Comparison of ENCODE assay signal across 10 cellular contexts in genomic region chr3:12508316-12508715, GRCh38. TPM values are rescaled to one million over a fixed set of nuclear protein-coding genes. Genes with fewer than 3 reads are reported as not detected.
A peak's percentile ranks its signal among the peaks of the same experiment; 100 is the strongest.
DNase-seq lines count a peak whose midpoint lies in the region; TF ChIP-seq lines count a peak whose summit lies in the region.
"Had no signal": no experiment of that assay in that cellular context is flagged by ENCODE, and none has a peak within 500 bp of the region (broad histone marks: within the 10 kb centered on the region; RNA-seq: fewer than 3 reads in every experiment).

No MANE protein-coding gene starts in this region.

- CTCF ChIA-PET in HEK293 (lab: Yijun Ruan, JAX): interaction anchor here (0.5 to 2.2 kb wide), 4 partner anchors 14 to 1450 kb away, joined by 3 to 8 read pairs (median 4); no protein-coding TSS in a partner anchor

- DNase-seq in brain microvascular endothelial cell (peak; percentile 98), right atrium auricular region (ENCODE audit: low spot score) (peak; percentile 62), stromal cell of bone marrow (ENCODE audit: low read depth) (peak; percentile 93), cortex of kidney (lab: John Stamatoyannopoulos, UW) (no peak), spleen (no peak)
- DNase-seq in activated CD4-positive, alpha-beta T cell treated with anti-CD3 and anti-CD28 coated beads for 4 hours: no peak
- no peak for DNase-seq in activated T-cell treated with anti-CD3 and anti-CD28 coated beads, Interleukin-2, amount 50 U/mL, for 1 hour

- no peak overlapping the region for H3K4me3 ChIP-seq in HEK293 (ENCODE audit: low read depth, low read length)
- peak overlapping the region; percentile 36 for H3K4me3 ChIP-seq in brain microvascular endothelial cell (ENCODE audit: low read depth, low read length)
- no peak overlapping the region for H3K4me3 ChIP-seq in right atrium auricular region
- H3K4me3 ChIP-seq in spleen: no peak overlapping the region

- no peaks in the 10 kb centered on the region for H3K9me3 ChIP-seq in HEK293 (ENCODE audit: control insufficient read depth, insufficient read depth, low read depth, low read length)
- H3K9me3 ChIP-seq in right atrium auricular region: no peaks in the 10 kb centered on the region
- H3K9me3 ChIP-seq in spleen: no peaks in the 10 kb centered on the region

- H3K27ac ChIP-seq in HEK293 (ENCODE audit: extremely low read depth, low read depth, low read length) (no peak overlapping the region), brain microvascular endothelial cell (peak overlapping the region; percentile 77), right atrium auricular region (peak overlapping the region; percentile 9 to 62), spleen (no peak overlapping the region)

- POLR2A ChIA-PET in HEK293 (lab: Yijun Ruan, JAX): interaction anchor here (0.7 kb wide), 1 partner anchor 24 kb away, joined by 3 read pairs; the partner anchor contains the start of gene TSEN2

- H3K4me1 ChIP-seq in HEK293 (ENCODE audit: control insufficient read depth, insufficient read depth, low read length) (no peaks in the 10 kb centered on the region), right atrium auricular region (peaks cover 0 to 15% of the 10 kb centered on the region in 2 donors), spleen (no peaks in the 10 kb centered on the region)

- TF ChIP-seq POLR2A in spleen (IDR thresholded peaks at IDR 0.05): no peak

- H3K36me3 ChIP-seq in HEK293 (ENCODE audit: control insufficient read depth in 2 of 2, insufficient read depth in 1 of 2, low read length in 2 of 2) (peaks cover 30 to 64% of the 10 kb centered on the region in 2 experiments), brain microvascular endothelial cell (replicated peaks) (no peaks in the 10 kb centered on the region), right atrium auricular region (peaks cover 31% of the 10 kb centered on the region), spleen (peaks cover 0 to 88% (median 29%) of the 10 kb centered on the region in 6 donors)

- in situ Hi-C loops in brain microvascular endothelial cell (cut with HindIII; ENCODE audit: low pct_ligation_motif_present, low sequenced_read_pairs): no loop called here

- H3K27me3 ChIP-seq in brain microvascular endothelial cell (replicated peaks) (no peaks in the 10 kb centered on the region), right atrium auricular region (no peaks in the 10 kb centered on the region), spleen (replicated peaks in 1 of 7) (no peaks in the 10 kb centered on the region)

- TF ChIP-seq CTCF in HEK293 (tag by site-specific recombination; IDR thresholded peaks at IDR 0.05) (no peak), brain microvascular endothelial cell (IDR thresholded peaks at IDR 0.05; ENCODE audit: low read depth, low read length, missing control alignments) (no peak), right atrium auricular region (IDR thresholded peaks at IDR 0.05) (no peak), spleen (IDR thresholded peaks at IDR 0.05 in 8 of 11, conservative IDR thresholded peaks at IDR 0.05 in 3 of 11) (no peak)

- intact Hi-C loops in spleen (cut with DNase I; ENCODE audit: low total_unique reads): no loop called here

- 93 to 98% (median 95%) methylated on average over 4 to 5 of the region's 5 CpGs for WGBS in spleen, 5 donors

TF ChIP-seq in HEK293, 187 proteins besides CTCF, POLR2A, EP300 and RAD21:
- no peak for TF ChIP-seq ZSCAN16 (tag by site-specific recombination; IDR thresholded peaks at IDR 0.05)
- TF ChIP-seq ZIC2 (tag by site-specific recombination; IDR thresholded peaks at IDR 0.05): peak; percentile 54
- no peak for TF ChIP-seq HOXA7 (CRISPR knock-in tag; IDR thresholded peaks at IDR 0.05; ENCODE audit: borderline replicate concordance)
- TF ChIP-seq ZNF280D (tag by site-specific recombination; IDR thresholded peaks at IDR 0.05): no peak

RNA-seq across cellular contexts. Expression of gene TSEN2, which starts 24.0 kb away (rescaled TPM):
- total RNA-seq in right atrium auricular region: 10 to 100 TPM; 12.8 to 12.9 TPM
- 10 to 100 TPM; 10.6 to 21.5 (median 17.8) TPM for total RNA-seq in spleen
- polyA plus RNA-seq in spleen: 10 to 100 TPM; 12.6 to 14.3 (median 13.2) TPM

RNA-seq across cellular contexts. Expression of gene MKRN2OS, which starts 37.0 kb away (rescaled TPM):
- total RNA-seq in right atrium auricular region: not detected
- not detected for total RNA-seq in spleen
- not detected for polyA plus RNA-seq in spleen
- total RNA-seq: activated CD8-positive, alpha-beta memory T cell treated with anti-CD3 and anti-CD28 coated beads for 36 hours; subcutaneous adipose tissue had no signal

RNA-seq across cellular contexts. Expression of gene MKRN2, which starts 48.6 kb away (rescaled TPM):
- total RNA-seq in right atrium auricular region: 10 to 100 TPM; 24.7 to 30.5 TPM
- total RNA-seq in spleen: 10 to 100 TPM; 17.8 to 27.4 (median 21.3) TPM
- polyA plus RNA-seq in spleen: 10 to 100 TPM; 11.1 to 14.2 (median 13.2) TPM

Comparison
In these comparisons a context has a peak if more than half of its experiments do, and no peak if none do; other contexts are left out.
1. H3K27ac ChIP-seq: peak in brain microvascular endothelial cell (single experiment) and right atrium auricular region (2 of 2); none in HEK293 (single experiment) and spleen (0 of 8).
2. DNase-seq: peak in brain microvascular endothelial cell (single experiment), right atrium auricular region (single experiment) and stromal cell of bone marrow (single experiment); none in activated CD4-positive, alpha-beta T cell treated with anti-CD3 and anti-CD28 coated beads for 4 hours (0 of 2), activated T-cell treated with anti-CD3 and anti-CD28 coated beads, Interleukin-2, amount 50 U/mL, for 1 hour (single experiment), cortex of kidney (single experiment) and spleen (single experiment).